ENCODE assay signal across 8 cellular contexts in the genomic region with DNA sequence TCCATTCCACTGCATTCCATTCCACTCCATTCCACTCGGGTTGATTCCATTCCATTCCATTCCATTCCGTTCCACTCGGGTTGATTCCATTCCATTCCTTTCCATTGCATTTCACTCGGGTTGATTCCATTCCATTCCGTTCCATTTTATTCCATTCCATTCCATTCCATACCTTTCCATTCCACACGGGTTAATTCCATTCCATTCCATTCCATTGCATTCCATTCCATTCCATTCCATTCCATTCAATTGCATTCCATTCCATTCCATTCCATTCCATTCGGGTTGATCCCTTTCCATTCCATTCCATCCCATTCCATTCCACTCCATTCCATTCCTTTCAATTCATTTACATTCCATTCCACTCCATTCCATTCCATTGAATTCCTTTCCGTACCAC.
A peak's percentile ranks its signal among the peaks of the same experiment; 100 is the strongest.
DNase-seq lines count a peak whose midpoint lies in the region; ATAC-seq and TF ChIP-seq lines count a peak whose summit lies in the region.
"Not testable (repeated sequence)": the region's sequence is repeated elsewhere in the genome, so short reads cannot be mapped to it uniquely, and the experiment has no call there.

No MANE protein-coding gene starts in this region.

- H3K9me3 ChIP-seq in Karpas-422 (ENCODE audit: low read length) (peaks cover 30% of the 10 kb centered on the region), body of pancreas (peaks cover 0 to 13% (median 6%) of the 10 kb centered on the region in 3 donors), mesenchymal stem cell (ENCODE audit: control insufficient read depth, low read length) (peaks cover 61% of the 10 kb centered on the region)
- H3K9me3 ChIP-seq in cardiac muscle cell (ENCODE audit: low read depth), result not testable (repeated sequence)

- H3K4ac ChIP-seq in mesenchymal stem cell (ENCODE audit: low read depth in 1 of 2, low read length in 2 of 2), result not testable (repeated sequence)

- not testable (repeated sequence) for H2BK12ac ChIP-seq in mesenchymal stem cell (ENCODE audit: low read length in 2 of 2)

- H3K36me3 ChIP-seq in Karpas-422 (ENCODE audit: insufficient read depth, low read length); body of pancreas (replicated peaks in 1 of 2; ENCODE audit: insufficient read depth in 1 of 2, low read depth in 2 of 2); cardiac muscle cell; mesenchymal stem cell (ENCODE audit: control insufficient read depth in 1 of 2, insufficient read depth in 2 of 2, low read depth in 1 of 2, low read length in 2 of 2): not testable (repeated sequence)

- H2BK120ac ChIP-seq in mesenchymal stem cell (ENCODE audit: low read depth, low read length), result not testable (repeated sequence)

- H3K9me2 ChIP-seq in Karpas-422 (replicated peaks; ENCODE audit: insufficient read depth, low read length), result not testable (repeated sequence)

- H3K79me2 ChIP-seq in Karpas-422 (ENCODE audit: low read length), result not testable (repeated sequence)

- not testable (repeated sequence) for H3K9ac ChIP-seq in Karpas-422 (ENCODE audit: low read length); mesenchymal stem cell (ENCODE audit: low read length)

- intact Hi-C loops in body of pancreas (cut with DNase I), result not testable (repeated sequence)

- WGBS in body of pancreas, 2 donors, result 44% methylated on average over 8 of the region's 8 CpGs
- WGBS in mesenchymal stem cell, result 62% methylated on average over 8 of the region's 8 CpGs

- H2BK15ac ChIP-seq in mesenchymal stem cell (ENCODE audit: low read depth, poor library complexity, severe bottlenecking), result not testable (repeated sequence)

- H3K14ac ChIP-seq in mesenchymal stem cell (ENCODE audit: low read length in 2 of 2), result not testable (repeated sequence)

- DNase-seq in GM12865 (ENCODE audit: low read depth), result peak; percentile 48
- DNase-seq in Karpas-422, result peak; percentile 79
- DNase-seq in body of pancreas, result not testable (repeated sequence)
- DNase-seq in cardiac muscle cell (ENCODE audit: low read depth in 1 of 2, low spot score in 1 of 2), result peak; percentile 42 to 45
- DNase-seq in mesenchymal stem cell, result peak; percentile 88
- DNase-seq in superior temporal gyrus (ENCODE audit: extremely low spot score), result peak; percentile 71

- not testable (repeated sequence) for TF ChIP-seq POLR2A in body of pancreas (IDR thresholded peaks at IDR 0.05)

- H3K18ac ChIP-seq in mesenchymal stem cell (ENCODE audit: low read depth in 1 of 2, low read length in 2 of 2), result not testable (repeated sequence)

- TF ChIP-seq CTCF in GM12865 (IDR thresholded peaks at IDR 0.05; ENCODE audit: insufficient read depth, low read depth, low read length, missing control alignments); body of pancreas (IDR thresholded peaks at IDR 0.05); cardiac muscle cell (IDR thresholded peaks at IDR 0.05; ENCODE audit: low read depth, low read length): not testable (repeated sequence)

- H3K23ac ChIP-seq in mesenchymal stem cell (ENCODE audit: low read length in 2 of 2), result not testable (repeated sequence)

- not testable (repeated sequence) for H3K27ac ChIP-seq in Karpas-422 (ENCODE audit: low read length); body of pancreas; cardiac muscle cell; mesenchymal stem cell (ENCODE audit: low read length, poor library complexity, severe bottlenecking)

- not testable (repeated sequence) for H4K8ac ChIP-seq in mesenchymal stem cell (ENCODE audit: low read length)

- ATAC-seq in GM21529 (IDR thresholded peaks at IDR 0.05; ENCODE audit: unreplicated experiment) (peak; percentile 40), HG03045 (IDR thresholded peaks at IDR 0.05; ENCODE audit: unreplicated experiment) (peak; percentile 43), body of pancreas (peak; percentile 45)

- H3K4me2 ChIP-seq in Karpas-422 (ENCODE audit: low read depth, low read length, poor library complexity, severe bottlenecking); mesenchymal stem cell (ENCODE audit: low read length, poor library complexity, severe bottlenecking): not testable (repeated sequence)

- H3K27me3 ChIP-seq in Karpas-422 (ENCODE audit: low read length); body of pancreas; cardiac muscle cell; mesenchymal stem cell (ENCODE audit: control insufficient read depth in 1 of 2, insufficient read depth in 1 of 2, low read length in 2 of 2): not testable (repeated sequence)

- H4K91ac ChIP-seq in mesenchymal stem cell (ENCODE audit: low read length), result not testable (repeated sequence)

- H3K4me3 ChIP-seq in GM12865 (ENCODE audit: low read depth, low read length); body of pancreas; cardiac muscle cell; mesenchymal stem cell (ENCODE audit: insufficient read depth in 1 of 2, low read depth in 1 of 2, low read length in 2 of 2): not testable (repeated sequence)
- peak overlapping the region; percentile 26; the same call in 1 of the 2 replicates for H3K4me3 ChIP-seq in Karpas-422 (ENCODE audit: low read length)

- H2AK5ac ChIP-seq in mesenchymal stem cell (ENCODE audit: low read length, severe bottlenecking), result not testable (repeated sequence)

- H3K79me1 ChIP-seq in mesenchymal stem cell (replicated peaks; ENCODE audit: low read length, poor library complexity, severe bottlenecking), result not testable (repeated sequence)

- H4K20me1 ChIP-seq in Karpas-422 (ENCODE audit: insufficient read depth, low read depth, low read length), result not testable (repeated sequence)

- not testable (repeated sequence) for H2BK5ac ChIP-seq in mesenchymal stem cell (ENCODE audit: low read depth, low read length, poor library complexity, severe bottlenecking)

- not testable (repeated sequence) for H2AFZ ChIP-seq in Karpas-422 (ENCODE audit: low read length); mesenchymal stem cell (ENCODE audit: low read depth, low read length)

- not testable (repeated sequence) for H3K4me1 ChIP-seq in Karpas-422 (ENCODE audit: low read length); body of pancreas; cardiac muscle cell (ENCODE audit: low read depth); mesenchymal stem cell (ENCODE audit: control insufficient read depth, insufficient read depth, low read depth, low read length)
